ENCODE assay signal across 1 cellular context in the genomic region with DNA sequence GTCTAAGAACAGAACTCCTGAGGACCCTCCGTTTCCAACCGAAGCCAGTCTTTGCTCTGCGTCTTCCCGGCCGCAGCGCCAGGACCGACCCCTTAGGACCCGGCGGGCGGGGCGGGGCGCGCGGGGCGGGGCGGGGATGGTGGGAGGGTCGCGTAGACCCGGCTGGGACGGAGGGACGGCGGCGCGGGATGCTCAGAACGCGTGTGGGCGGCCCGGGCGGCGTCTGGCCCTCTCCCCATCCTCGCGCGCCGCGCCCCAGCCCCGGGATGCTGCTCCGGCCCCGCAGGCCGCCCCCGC.
TF ChIP-seq lines count a peak whose summit lies in the region.

A gene with protein sequence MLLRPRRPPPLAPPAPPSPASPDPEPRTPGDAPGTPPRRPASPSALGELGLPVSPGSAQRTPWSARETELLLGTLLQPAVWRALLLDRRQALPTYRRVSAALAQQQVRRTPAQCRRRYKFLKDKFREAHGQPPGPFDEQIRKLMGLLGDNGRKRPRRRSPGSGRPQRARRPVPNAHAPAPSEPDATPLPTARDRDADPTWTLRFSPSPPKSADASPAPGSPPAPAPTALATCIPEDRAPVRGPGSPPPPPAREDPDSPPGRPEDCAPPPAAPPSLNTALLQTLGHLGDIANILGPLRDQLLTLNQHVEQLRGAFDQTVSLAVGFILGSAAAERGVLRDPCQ (plus strand): TSS at position 195 of the 297 bp plus-strand sequence. CDS start 72 bp downstream, at position 267.

TF ChIP-seq in K562, 482 proteins besides CTCF, POLR2A, EP300 and RAD21:
- TF ChIP-seq ZNF3 (CRISPR knock-in tag; IDR thresholded peaks at IDR 0.05), result no peak
- TF ChIP-seq BRF1 (IDR thresholded peaks at IDR 0.05; ENCODE audit: borderline replicate concordance, extremely low read depth, insufficient read length), result no peak
- no peak for TF ChIP-seq STAT5B (CRISPR knock-in tag; IDR thresholded peaks at IDR 0.05)
- no peak for TF ChIP-seq ZNF41 (CRISPR knock-in tag; conservative IDR thresholded peaks at IDR 0.05)
- TF ChIP-seq DMBX1 (CRISPR knock-in tag; IDR thresholded peaks at IDR 0.05; ENCODE audit: borderline replicate concordance), result no peak
- TF ChIP-seq, protein P1, sequence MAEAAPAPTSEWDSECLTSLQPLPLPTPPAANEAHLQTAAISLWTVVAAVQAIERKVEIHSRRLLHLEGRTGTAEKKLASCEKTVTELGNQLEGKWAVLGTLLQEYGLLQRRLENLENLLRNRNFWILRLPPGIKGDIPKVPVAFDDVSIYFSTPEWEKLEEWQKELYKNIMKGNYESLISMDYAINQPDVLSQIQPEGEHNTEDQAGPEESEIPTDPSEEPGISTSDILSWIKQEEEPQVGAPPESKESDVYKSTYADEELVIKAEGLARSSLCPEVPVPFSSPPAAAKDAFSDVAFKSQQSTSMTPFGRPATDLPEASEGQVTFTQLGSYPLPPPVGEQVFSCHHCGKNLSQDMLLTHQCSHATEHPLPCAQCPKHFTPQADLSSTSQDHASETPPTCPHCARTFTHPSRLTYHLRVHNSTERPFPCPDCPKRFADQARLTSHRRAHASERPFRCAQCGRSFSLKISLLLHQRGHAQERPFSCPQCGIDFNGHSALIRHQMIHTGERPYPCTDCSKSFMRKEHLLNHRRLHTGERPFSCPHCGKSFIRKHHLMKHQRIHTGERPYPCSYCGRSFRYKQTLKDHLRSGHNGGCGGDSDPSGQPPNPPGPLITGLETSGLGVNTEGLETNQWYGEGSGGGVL (CRISPR knock-in tag; IDR thresholded peaks at IDR 0.05), result no peak
- no peak for TF ChIP-seq RAD51 (IDR thresholded peaks at IDR 0.05; ENCODE audit: borderline replicate concordance, low read depth)
- no peak for TF ChIP-seq LEF1 (IDR thresholded peaks at IDR 0.05)
- TF ChIP-seq ZBTB2 (IDR thresholded peaks at IDR 0.05), result no peak
- TF ChIP-seq, protein P2, sequence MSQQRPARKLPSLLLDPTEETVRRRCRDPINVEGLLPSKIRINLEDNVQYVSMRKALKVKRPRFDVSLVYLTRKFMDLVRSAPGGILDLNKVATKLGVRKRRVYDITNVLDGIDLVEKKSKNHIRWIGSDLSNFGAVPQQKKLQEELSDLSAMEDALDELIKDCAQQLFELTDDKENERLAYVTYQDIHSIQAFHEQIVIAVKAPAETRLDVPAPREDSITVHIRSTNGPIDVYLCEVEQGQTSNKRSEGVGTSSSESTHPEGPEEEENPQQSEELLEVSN (IDR thresholded peaks at IDR 0.05; ENCODE audit: borderline replicate concordance in 1 of 2, extremely low read depth in 1 of 2, insufficient read depth in 1 of 2, insufficient read length in 1 of 2, low read depth in 1 of 2, low read length in 1 of 2, poor library complexity in 1 of 2, severe bottlenecking in 1 of 2), result no peak
- no peak for TF ChIP-seq ZKSCAN8 (CRISPR knock-in tag; IDR thresholded peaks at IDR 0.05)
- no peak for TF ChIP-seq POLR2AphosphoS5 (IDR thresholded peaks at IDR 0.05; ENCODE audit: control insufficient read depth, insufficient read depth, low read depth, low read length)
- no peak for TF ChIP-seq ZNF444 (CRISPR knock-in tag; IDR thresholded peaks at IDR 0.05)
- no peak for TF ChIP-seq CBX3 (IDR thresholded peaks at IDR 0.05; ENCODE audit: borderline replicate concordance in 1 of 2, low read length in 2 of 2)
- TF ChIP-seq ZHX1 (conservative IDR thresholded peaks at IDR 0.05; ENCODE audit: low read length), result no peak
